8 cellular contexts compared by ENCODE assay signal in genomic region chr19:18281082-18282020, GRCh38. TPM values are rescaled to one million over a fixed set of nuclear protein-coding genes. Genes with fewer than 3 reads are reported as not detected.
A peak's percentile ranks its signal among the peaks of the same experiment; 100 is the strongest.
DNase-seq lines count a peak whose midpoint lies in the region; ATAC-seq and TF ChIP-seq lines count a peak whose summit lies in the region.

Gene JUND, minus strand, starts transcription at chr19:18281622. Its CDS starts 138 bp downstream, at chr19:18281484.

- peak within 1 kb of the TSS; percentile 74 for H3K4me3 ChIP-seq in AG09309 (ENCODE audit: control insufficient read depth, low read depth, low read length)
- H3K4me3 ChIP-seq in cardiac fibroblast (replicated peaks in 1 of 2; ENCODE audit: low read depth in 2 of 2, low read length in 2 of 2) = peak within 1 kb of the TSS; percentile 77 to 97

- intact Hi-C loops in activated B cell treated with CpG ODN at 0.5 μM for 24 hours (cut with micrococcal nuclease) = loop anchor here (1.0 to 2.0 kb wide), 5 partner anchors 9 to 241 kb away; partner anchors contain the start of genes ELL and IFI30

- ATAC-seq in GM18909 (IDR thresholded peaks at IDR 0.05; ENCODE audit: poor library complexity, unreplicated experiment) (peak; percentile 63), HG03159 (IDR thresholded peaks at IDR 0.05; ENCODE audit: unreplicated experiment) (peak; percentile 56), activated B cell treated with CpG ODN at 0.5 μM for 24 hours (ENCODE audit: low read depth) (peak; percentile 63)

- CTCF ChIA-PET in activated B cell treated with CpG ODN at 0.5 μM for 24 hours (lab: Charles Lee) = interaction anchor here (0.6 to 5.3 kb wide), 10 partner anchors 8 to 343 kb away, joined by 3 to 238 read pairs (median 39); partner anchors contain the start of gene LSM4

- POLR2A ChIA-PET in activated B cell treated with CpG ODN at 0.5 μM for 24 hours (lab: Charles Lee) = interaction anchor here (0.5 to 20.0 kb wide), 46 partner anchors 10 to 758 kb away, joined by 3 to 926 read pairs (median 6); partner anchors contain the start of genes ARRDC2, ELL, IFI30 and LSM4

- peaks cover 32% of the 10 kb centered on the region for H3K36me3 Mint-ChIP-seq in activated B cell treated with CpG ODN at 0.5 μM for 24 hours (ENCODE audit: low read depth)
- peaks cover 0 to 6% (median 4%) of the 10 kb centered on the region in 3 donors for H3K36me3 Mint-ChIP-seq in immature natural killer cell

- DNase-seq in AG09309 (ENCODE audit: low read depth) (peak; percentile 89), NCI-H2227 treated with DMSO at 0.1 percent for 48 hours (lab: John Stamatoyannopoulos, UW) (peak; percentile 94), activated B cell treated with CpG ODN at 0.5 μM for 24 hours (peak; percentile 99), cardiac fibroblast (ENCODE audit: low read depth in 2 of 2) (peak; percentile 98 to 100), immature natural killer cell (peak; percentile 99), smooth muscle cell of the brain vasculature (ENCODE audit: low read depth, low spot score) (peak; percentile 95)

- H3K27me3 Mint-ChIP-seq in activated B cell treated with CpG ODN at 0.5 μM for 24 hours = no peaks in the 10 kb centered on the region
- H3K27me3 Mint-ChIP-seq in immature natural killer cell (ENCODE audit: low read depth in 3 of 3) = peaks cover 52 to 62% (median 57%) of the 10 kb centered on the region in 3 donors

- H3K4me1 Mint-ChIP-seq in activated B cell treated with CpG ODN at 0.5 μM for 24 hours = peaks cover 48% of the 10 kb centered on the region
- peaks cover 45 to 55% of the 10 kb centered on the region in 2 donors for H3K4me1 Mint-ChIP-seq in immature natural killer cell

- H3K27ac Mint-ChIP-seq in activated B cell treated with CpG ODN at 0.5 μM for 24 hours (peak within 1 kb of the TSS; percentile 97), immature natural killer cell (peak within 1 kb of the TSS; percentile 93 to 100 (median 97))

- H3K4me3 Mint-ChIP-seq in activated B cell treated with CpG ODN at 0.5 μM for 24 hours (peak within 1 kb of the TSS; percentile 96), immature natural killer cell (peak within 1 kb of the TSS; percentile 91 to 99 (median 95))

- H3K9me3 Mint-ChIP-seq in activated B cell treated with CpG ODN at 0.5 μM for 24 hours = no peaks in the 10 kb centered on the region
- peaks cover 0 to 2% (median 0%) of the 10 kb centered on the region in 6 donors for H3K9me3 Mint-ChIP-seq in immature natural killer cell

- TF ChIP-seq CTCF in AG09309 (IDR thresholded peaks at IDR 0.05; ENCODE audit: control insufficient read depth, insufficient read depth, low read depth, low read length, missing control alignments) = no peak
- no peak for TF ChIP-seq CTCF in activated B cell treated with CpG ODN at 0.5 μM for 24 hours (IDR thresholded peaks at IDR 0.05)
- TF ChIP-seq CTCF in cardiac fibroblast (IDR thresholded peaks at IDR 0.05; ENCODE audit: low read depth, low read length) = no peak

RNA-seq across cellular contexts. Expression of gene JUND, which starts in this region (rescaled TPM):
- total RNA-seq in activated B cell treated with CpG ODN at 0.5 μM for 24 hours = 206 and 225 TPM in 2 replicates
- 10 to 100 TPM; 15.0 to 71.8 (median 54.7) TPM for polyA plus RNA-seq in immature natural killer cell

Comparison
In these comparisons a context has a peak if more than half of its experiments do, and no peak if none do; other contexts are left out.
1. Peak in every context shown above with its lines: DNase-seq, ATAC-seq and H3K4me3 ChIP-seq.